12 cellular contexts compared by ENCODE assay signal in the genomic region with DNA sequence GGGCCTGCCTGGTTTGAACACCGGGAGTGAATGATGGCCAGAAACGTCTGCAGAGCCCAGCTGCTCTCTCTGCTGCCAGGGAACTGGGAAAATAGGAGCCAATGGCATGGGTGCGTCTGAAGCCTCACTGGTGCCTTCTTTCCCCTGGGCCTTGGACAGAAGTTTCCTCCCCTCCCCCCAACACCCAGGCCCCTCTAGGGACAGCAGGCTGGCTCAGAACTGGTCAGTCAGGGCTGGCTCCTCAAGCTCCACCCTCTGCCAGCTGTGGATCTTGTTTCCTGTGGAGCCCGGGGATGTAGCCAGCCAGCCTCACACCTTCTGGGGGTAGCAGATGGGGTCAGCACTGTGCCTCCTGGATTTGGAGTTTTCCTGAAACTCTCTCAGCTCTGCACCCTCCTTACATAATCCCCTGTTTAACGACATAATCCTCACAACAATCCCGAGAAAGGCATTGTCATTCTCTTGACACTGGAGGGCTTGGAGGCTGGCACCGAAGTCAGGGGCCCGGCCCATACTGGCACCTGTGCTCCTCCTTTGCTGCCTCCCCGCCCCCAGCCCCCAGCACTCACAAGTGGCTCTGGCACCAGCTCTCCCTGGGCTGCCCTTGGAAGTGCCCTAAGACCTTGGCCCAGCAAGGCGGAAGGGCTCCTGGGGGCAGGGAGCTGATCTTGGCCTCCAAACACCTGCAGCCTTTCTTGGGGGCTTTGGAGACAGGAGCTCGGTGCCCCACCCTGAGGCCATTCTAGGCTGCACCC. TPM values are rescaled to one million over a fixed set of nuclear protein-coding genes. Genes with fewer than 3 reads are reported as not detected.
A peak's percentile ranks its signal among the peaks of the same experiment; 100 is the strongest.
DNase-seq lines count a peak whose midpoint lies in the region; ATAC-seq and TF ChIP-seq lines count a peak whose summit lies in the region.
"Had no signal": no experiment of that assay in that cellular context is flagged by ENCODE, and none has a peak within 500 bp of the region (broad histone marks: within the 10 kb centered on the region; RNA-seq: fewer than 3 reads in every experiment).

No MANE protein-coding gene starts in this region.

- no peak overlapping the region for H3K4me3 ChIP-seq in colonic mucosa

- peak; percentile 86 for DNase-seq in D341Med (ENCODE audit: low spot score)
- peak; percentile 61 for DNase-seq in NCI-H2196 (lab: John Stamatoyannopoulos, UW; ENCODE audit: unreplicated experiment)
- peak; percentile 75 for DNase-seq in glutamatergic neuron
- peak in 7 of 10 donors; percentile 27 to 91 (median 50) for DNase-seq in posterior cingulate gyrus
- DNase-seq in colonic mucosa, result no peak
- DNase-seq in Calu3, result no peak
- DNase-seq in COLO829 (ENCODE audit: low spot score), result no peak
- DNase-seq: CD4-positive, CD25-positive, alpha-beta regulatory T cell had no signal

- peaks cover 46% of the 10 kb centered on the region for H3K4me1 Mint-ChIP-seq in glutamatergic neuron (ENCODE audit: low read depth, unreplicated experiment)
- H3K4me1 Mint-ChIP-seq in Calu3 (ENCODE audit: low read depth, unreplicated experiment), result peaks cover under 1% of the 10 kb centered on the region
- H3K4me1 Mint-ChIP-seq: CD4-positive, CD25-positive, alpha-beta regulatory T cell had no signal

- peaks cover 19% of the 10 kb centered on the region for H3K9me3 Mint-ChIP-seq in glutamatergic neuron (ENCODE audit: unreplicated experiment)
- no peaks in the 10 kb centered on the region for H3K9me3 Mint-ChIP-seq in Calu3 (ENCODE audit: low read depth, unreplicated experiment)
- H3K9me3 Mint-ChIP-seq: activated T-helper 1 cell treated with anti-CD3 and anti-CD28 coated beads, Interleukin-12 subunit alpha, Interleukin-12 subunit beta, Interleukin-2, Interleukin-4 antibody, amounts not matched to agents 30 ng/mL and 10 ng/mL and 1 ng/mL, durations not matched to agents 14 hours and 24 hours and 36 hours; CD4-positive, CD25-positive, alpha-beta regulatory T cell; natural killer cell treated with Interleukin-12 subunit alpha and Interleukin-12 subunit beta and Interleukin-15 and Interleukin-18, amount 100 ng/mL, for 72 hours had no signal

- peaks cover 5% of the 10 kb centered on the region for H3K4me1 ChIP-seq in colonic mucosa

- H3K9me3 ChIP-seq in colonic mucosa, result no peaks in the 10 kb centered on the region

- H3K4me3 Mint-ChIP-seq in glutamatergic neuron (ENCODE audit: unreplicated experiment) (peak overlapping the region; percentile 64), Calu3 (ENCODE audit: low read depth, unreplicated experiment) (no peak overlapping the region)
- H3K4me3 Mint-ChIP-seq: activated T-helper 1 cell treated with anti-CD3 and anti-CD28 coated beads, Interleukin-12 subunit alpha, Interleukin-12 subunit beta, Interleukin-2, Interleukin-4 antibody, amounts not matched to agents 30 ng/mL and 10 ng/mL and 1 ng/mL, durations not matched to agents 14 hours and 24 hours and 36 hours; CD4-positive, CD25-positive, alpha-beta regulatory T cell; natural killer cell treated with Interleukin-12 subunit alpha and Interleukin-12 subunit beta and Interleukin-15 and Interleukin-18, amount 100 ng/mL, for 72 hours had no signal

- no peak for ATAC-seq in GM21576 (IDR thresholded peaks at IDR 0.05; ENCODE audit: unreplicated experiment)

- no peaks in the 10 kb centered on the region for H3K27me3 ChIP-seq in colonic mucosa

- TF ChIP-seq CTCF in glutamatergic neuron (IDR thresholded peaks at IDR 0.05; ENCODE audit: partially characterized antibody, unreplicated experiment) (no peak), colonic mucosa (IDR thresholded peaks at IDR 0.05) (no peak), Calu3 (IDR thresholded peaks at IDR 0.05; ENCODE audit: unreplicated experiment) (no peak)

- intact Hi-C loops in posterior cingulate gyrus (cut with DNase I), result no loop called here
- intact Hi-C loops in colonic mucosa (cut with DNase I), result no loop called here
- intact Hi-C loops in Calu3 (cut with micrococcal nuclease; ENCODE audit: unreplicated experiment), result no loop called here

- H3K27ac ChIP-seq in colonic mucosa, result no peak overlapping the region
- H3K27ac ChIP-seq: KMS-11 had no signal

- H3K36me3 Mint-ChIP-seq in glutamatergic neuron (ENCODE audit: unreplicated experiment) (no peaks in the 10 kb centered on the region), Calu3 (ENCODE audit: insufficient read depth, unreplicated experiment) (peaks cover 5% of the 10 kb centered on the region)
- H3K36me3 Mint-ChIP-seq: CD4-positive, CD25-positive, alpha-beta regulatory T cell; natural killer cell treated with Interleukin-12 subunit alpha and Interleukin-12 subunit beta and Interleukin-15 and Interleukin-18, amount 100 ng/mL, for 72 hours had no signal

- H3K27me3 Mint-ChIP-seq in glutamatergic neuron (ENCODE audit: unreplicated experiment) (peaks cover 22% of the 10 kb centered on the region), Calu3 (ENCODE audit: unreplicated experiment) (no peaks in the 10 kb centered on the region)
- H3K27me3 Mint-ChIP-seq: natural killer cell treated with Interleukin-12 subunit alpha and Interleukin-12 subunit beta and Interleukin-15 and Interleukin-18, amount 100 ng/mL, for 72 hours had no signal

- no TSS peak for BruUV-seq in Calu3 (replicated peaks; lab: Mats Ljungman, UMichigan)

- CTCF ChIA-PET in Calu3 (lab: Charles Lee), result no interaction called here

- no peaks in the 10 kb centered on the region for H3K36me3 ChIP-seq in colonic mucosa

- peak overlapping the region; percentile 100 for H3K27ac Mint-ChIP-seq in glutamatergic neuron (ENCODE audit: unreplicated experiment)
- H3K27ac Mint-ChIP-seq in Calu3 (ENCODE audit: unreplicated experiment), result no peak overlapping the region
- H3K27ac Mint-ChIP-seq: activated T-helper 1 cell treated with anti-CD3 and anti-CD28 coated beads, Interleukin-12 subunit alpha, Interleukin-12 subunit beta, Interleukin-2, Interleukin-4 antibody, amounts not matched to agents 30 ng/mL and 10 ng/mL and 1 ng/mL, durations not matched to agents 14 hours and 24 hours and 36 hours; natural killer cell treated with Interleukin-12 subunit alpha and Interleukin-12 subunit beta and Interleukin-15 and Interleukin-18, amount 100 ng/mL, for 72 hours had no signal

- peak overlapping the region in 1 of 2 donors; percentile 18 for H3K9ac ChIP-seq in colonic mucosa (ENCODE audit: low read depth in 2 of 2, low read length in 2 of 2)
- H3K9ac ChIP-seq: KMS-11 had no signal

RNA-seq across cellular contexts. Expression of a gene that starts 5.7 kb away (rescaled TPM):
- total RNA-seq in glutamatergic neuron (ENCODE audit: unreplicated experiment) (92.0 TPM), colonic mucosa (1 to 10 TPM in 1 of 2 donors, under 1 TPM in 1; 0.72 to 4.7 TPM), Calu3 (2022) (not detected in 2 replicates)
- total RNA-seq: CD4-positive, CD25-positive, alpha-beta regulatory T cell; natural killer cell treated with Interleukin-12 subunit alpha and Interleukin-12 subunit beta and Interleukin-15 and Interleukin-18, amount 100 ng/mL, for 72 hours had no signal

RNA-seq across cellular contexts. Expression of a gene that starts 19.7 kb away (rescaled TPM):
- total RNA-seq in glutamatergic neuron (ENCODE audit: unreplicated experiment) (not detected), colonic mucosa (not detected), Calu3 (2022) (not detected in 2 replicates)
- total RNA-seq: activated T-helper 1 cell treated with anti-CD3 and anti-CD28 coated beads, Interleukin-12 subunit alpha, Interleukin-12 subunit beta, Interleukin-2, Interleukin-4 antibody, amounts not matched to agents 30 ng/mL and 10 ng/mL and 1 ng/mL, durations not matched to agents 14 hours and 24 hours and 36 hours; CD4-positive, CD25-positive, alpha-beta regulatory T cell; natural killer cell treated with Interleukin-12 subunit alpha and Interleukin-12 subunit beta and Interleukin-15 and Interleukin-18, amount 100 ng/mL, for 72 hours had no signal

Comparison
In these comparisons a context has a peak if more than half of its experiments do, and no peak if none do; other contexts are left out.
1. DNase-seq: peak in D341Med (single experiment), NCI-H2196 (single experiment), glutamatergic neuron (single experiment) and posterior cingulate gyrus (7 of 10); none in colonic mucosa (single experiment), Calu3 (single experiment) and COLO829 (single experiment).
2. RNA of a gene that starts 5.7 kb away (total RNA-seq): 92.0 TPM in glutamatergic neuron (single experiment); 0.72 to 4.7 TPM in colonic mucosa and not detected in Calu3; every median in the first group is over 10 times any median in the second.